23 cellular contexts compared by ENCODE assay signal in genomic region chr17:31379796-31380195, GRCh38. TPM values are rescaled to one million over a fixed set of nuclear protein-coding genes. Genes with fewer than 3 reads are reported as not detected.
"Had no signal": no experiment of that assay in that cellular context is flagged by ENCODE, and none has a peak within 500 bp of the region (broad histone marks: within the 10 kb centered on the region; RNA-seq: fewer than 3 reads in every experiment).

No MANE protein-coding gene starts in this region.

- H3K36me3 Mint-ChIP-seq: activated naive CD4-positive, alpha-beta T cell treated with anti-CD3 and anti-CD28 coated beads, Interleukin-2, amount 50 U/mL, for 72 hours had no signal

- DNase-seq: activated B cell treated with CpG ODN at 0.5 μM for 24 hours; activated CD4-positive, alpha-beta memory T cell treated with anti-CD3 and anti-CD28 coated beads for 36 hours; activated CD4-positive, alpha-beta T cell treated with anti-CD3 and anti-CD28 coated beads, Interleukin-2, amount 10 ng/mL, durations not matched to agents 7 days and 5 days; activated CD8-positive, alpha-beta memory T cell treated with anti-CD3 and anti-CD28 coated beads for 24 hours; activated effector memory CD4-positive, alpha-beta T cell treated with anti-CD3 and anti-CD28 coated beads, Interleukin-2, amount 50 U/mL, for 16 hours; activated naive CD4-positive, alpha-beta T cell treated with Interleukin-2 at 50 U/mL for 16 hours; activated naive CD8-positive, alpha-beta T cell treated with anti-CD3 and anti-CD28 coated beads, Interleukin-2, amount 50 U/mL, for 24 hours; activated T-cell treated with anti-CD3 and anti-CD28 coated beads, Interleukin-2, amount 50 U/mL, for 4 hours; amniotic stem cell; NCI-H1092 treated with DMSO at 0.1 percent for 48 hours; NCI-H1417 treated with DMSO at 0.1 percent for 48 hours; NCI-H187; NCI-H2081; NCI-H510A treated with DMSO at 0.1 percent for 48 hours; NCI-H69; PC-9; SHP77 treated with DMSO at 0.1 percent for 48 hours; T-helper 17 cell; T-helper 9 cell had no signal

- H3K4me2 ChIP-seq: KMS-11, PC-9 had no signal

- ATAC-seq: activated naive CD4-positive, alpha-beta T cell treated with anti-CD3 and anti-CD28 coated beads, Interleukin-2, amount 50 U/mL, for 72 hours; activated naive CD8-positive, alpha-beta T cell treated with anti-CD3 and anti-CD28 coated beads, Interleukin-2, amount 50 U/mL, for 24 hours; activated T-cell treated with anti-CD3 and anti-CD28 coated beads, Interleukin-2, amount 50 U/mL, for 4 hours; T-helper 17 cell had no signal

- H3K4me3 Mint-ChIP-seq: activated B cell treated with CpG ODN at 0.5 μM for 24 hours; activated CD4-positive, alpha-beta memory T cell treated with anti-CD3 and anti-CD28 coated beads for 36 hours; activated CD4-positive, alpha-beta T cell treated with anti-CD3 and anti-CD28 coated beads, Interleukin-2, amount 10 ng/mL, durations not matched to agents 7 days and 5 days; activated naive CD8-positive, alpha-beta T cell treated with anti-CD3 and anti-CD28 coated beads, Interleukin-2, amount 50 U/mL, for 24 hours; activated T-cell treated with anti-CD3 and anti-CD28 coated beads, Interleukin-2, amount 50 U/mL, for 4 hours; brain; T-helper 17 cell had no signal

- FAIRE-seq: astrocyte had no signal

- H3K9me3 Mint-ChIP-seq: activated B cell treated with CpG ODN at 0.5 μM for 24 hours; activated CD4-positive, alpha-beta memory T cell treated with anti-CD3 and anti-CD28 coated beads for 36 hours; activated CD4-positive, alpha-beta T cell treated with anti-CD3 and anti-CD28 coated beads, Interleukin-2, amount 10 ng/mL, durations not matched to agents 7 days and 5 days; activated naive CD4-positive, alpha-beta T cell treated with anti-CD3 and anti-CD28 coated beads, Interleukin-2, amount 50 U/mL, for 72 hours; activated naive CD8-positive, alpha-beta T cell treated with anti-CD3 and anti-CD28 coated beads, Interleukin-2, amount 50 U/mL, for 24 hours; activated T-cell treated with anti-CD3 and anti-CD28 coated beads, Interleukin-2, amount 50 U/mL, for 4 hours; brain had no signal

- H3K27ac ChIP-seq: KMS-11, PC-9 had no signal

- H3K27me3 Mint-ChIP-seq: activated B cell treated with CpG ODN at 0.5 μM for 24 hours; activated CD4-positive, alpha-beta memory T cell treated with anti-CD3 and anti-CD28 coated beads for 36 hours; activated CD4-positive, alpha-beta T cell treated with anti-CD3 and anti-CD28 coated beads, Interleukin-2, amount 10 ng/mL, durations not matched to agents 7 days and 5 days; activated naive CD8-positive, alpha-beta T cell treated with anti-CD3 and anti-CD28 coated beads, Interleukin-2, amount 50 U/mL, for 24 hours; brain; T-helper 17 cell had no signal

- H3K4me3 ChIP-seq: PC-9 had no signal

- H2AFZ ChIP-seq: PC-9 had no signal

- H3K27ac Mint-ChIP-seq: activated B cell treated with CpG ODN at 0.5 μM for 24 hours; activated CD4-positive, alpha-beta memory T cell treated with anti-CD3 and anti-CD28 coated beads for 36 hours; activated CD4-positive, alpha-beta T cell treated with anti-CD3 and anti-CD28 coated beads, Interleukin-2, amount 10 ng/mL, durations not matched to agents 7 days and 5 days; activated naive CD4-positive, alpha-beta T cell treated with anti-CD3 and anti-CD28 coated beads, Interleukin-2, amount 50 U/mL, for 72 hours; activated naive CD8-positive, alpha-beta T cell treated with anti-CD3 and anti-CD28 coated beads, Interleukin-2, amount 50 U/mL, for 24 hours; T-helper 17 cell had no signal

- H3K4me1 Mint-ChIP-seq: activated B cell treated with CpG ODN at 0.5 μM for 24 hours; activated CD4-positive, alpha-beta T cell treated with anti-CD3 and anti-CD28 coated beads, Interleukin-2, amount 10 ng/mL, durations not matched to agents 7 days and 5 days; activated naive CD8-positive, alpha-beta T cell treated with anti-CD3 and anti-CD28 coated beads, Interleukin-2, amount 50 U/mL, for 24 hours; brain; T-helper 17 cell had no signal

- H3K9ac ChIP-seq: KMS-11 had no signal

RNA-seq across cellular contexts. Expression of gene EVI2A, which starts 58.4 kb away (rescaled TPM):
- total RNA-seq: PC-9 had no signal
